In the genomic region with DNA sequence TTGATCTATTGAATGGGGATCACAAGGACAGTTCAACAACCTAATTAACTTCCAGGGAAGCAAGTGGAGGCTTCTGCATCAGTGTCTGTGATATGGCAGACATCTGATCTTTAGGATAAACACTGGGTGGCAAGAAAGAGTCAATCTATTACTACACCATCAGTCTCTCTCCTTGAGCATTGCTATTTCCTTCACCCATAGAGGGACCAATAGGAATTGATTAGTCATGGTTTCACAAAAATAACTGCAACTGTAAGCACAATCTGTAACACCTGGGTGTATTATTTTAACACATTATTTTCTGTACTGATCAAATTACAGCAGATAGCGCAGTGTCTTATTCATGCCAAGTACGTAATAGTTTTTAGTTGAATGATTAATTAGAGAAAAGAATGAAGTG, we compare ENCODE assay signal across 25 cellular contexts. TPM values are rescaled to one million over a fixed set of nuclear protein-coding genes. Genes with fewer than 3 reads are reported as not detected.
DNase-seq lines count a peak whose midpoint lies in the region; ATAC-seq and TF ChIP-seq lines count a peak whose summit lies in the region.
"Had no signal": no experiment of that assay in that cellular context is flagged by ENCODE, and none has a peak within 500 bp of the region (broad histone marks: within the 10 kb centered on the region; RNA-seq: fewer than 3 reads in every experiment).

No MANE protein-coding gene starts in this region.

- H3K4me1 ChIP-seq in HEK293 (ENCODE audit: control insufficient read depth, insufficient read depth, low read length) (no peaks in the 10 kb centered on the region; the same call in 1 of the 2 replicates), psoas muscle (no peaks in the 10 kb centered on the region)
- H3K4me1 ChIP-seq: ascending aorta, foreskin keratinocyte, left lung, testis, uterus had no signal

- no peaks in the 10 kb centered on the region for H3K9me3 Mint-ChIP-seq in activated CD4-positive, alpha-beta memory T cell treated with anti-CD3 and anti-CD28 coated beads for 36 hours
- H3K9me3 Mint-ChIP-seq in activated CD4-positive, alpha-beta memory T cell treated with anti-CD3 and anti-CD28 coated beads, Interleukin-2, amount 10 ng/mL, durations not matched to agents 7 days and 5 days: no peaks in the 10 kb centered on the region
- no peaks in the 10 kb centered on the region for H3K9me3 Mint-ChIP-seq in activated naive CD8-positive, alpha-beta T cell (ENCODE audit: low read depth)
- H3K9me3 Mint-ChIP-seq: central memory CD8-positive, alpha-beta T cell; nephron progenitor cell; WTC11 had no signal

- CTCF ChIA-PET in activated CD4-positive, alpha-beta memory T cell treated with anti-CD3 and anti-CD28 coated beads for 36 hours (lab: Charles Lee): interaction anchor here (0.6 kb wide), 1 partner anchor 22 kb away, joined by 4 read pairs; no protein-coding TSS in a partner anchor
- CTCF ChIA-PET in activated CD4-positive, alpha-beta memory T cell treated with anti-CD3 and anti-CD28 coated beads, Interleukin-2, amount 10 ng/mL, durations not matched to agents 7 days and 5 days (lab: Charles Lee): no interaction called here
- CTCF ChIA-PET in HEK293 (lab: Yijun Ruan, JAX): interaction anchor here (2.3 kb wide), 1 partner anchor 113 kb away, joined by 10 read pairs; no protein-coding TSS in a partner anchor

- H3K4me3 ChIP-seq in HEK293 (ENCODE audit: low read depth, low read length): no peak overlapping the region
- no peak overlapping the region for H3K4me3 ChIP-seq in psoas muscle
- H3K4me3 ChIP-seq: ascending aorta, left lung, mucosa of descending colon, testis, uterus had no signal

- no peak for TF ChIP-seq CTCF in HEK293 (tag by site-specific recombination; IDR thresholded peaks at IDR 0.05)
- no peak for TF ChIP-seq CTCF in psoas muscle (IDR thresholded peaks at IDR 0.05)

- H3K36me3 ChIP-seq in HEK293 (ENCODE audit: control insufficient read depth in 2 of 2, insufficient read depth in 1 of 2, low read length in 2 of 2) (peaks cover 22 to 59% of the 10 kb centered on the region in 2 experiments), psoas muscle (ENCODE audit: insufficient read depth in 1 of 2, low read depth in 1 of 2) (peaks cover 0 to 85% of the 10 kb centered on the region in 2 donors)
- H3K36me3 ChIP-seq: uterus had no signal

- POLR2A ChIA-PET in activated CD4-positive, alpha-beta memory T cell treated with anti-CD3 and anti-CD28 coated beads for 36 hours (lab: Charles Lee): no interaction called here
- POLR2A ChIA-PET in activated CD4-positive, alpha-beta memory T cell treated with anti-CD3 and anti-CD28 coated beads, Interleukin-2, amount 10 ng/mL, durations not matched to agents 7 days and 5 days (lab: Charles Lee): no interaction called here
- POLR2A ChIA-PET in HEK293 (lab: Yijun Ruan, JAX): no interaction called here

- WGBS in psoas muscle, 3 donors: 55 to 92% (median 56%) methylated on average over 2 of the region's 2 CpGs

- H3K27ac Mint-ChIP-seq in activated CD4-positive, alpha-beta memory T cell treated with anti-CD3 and anti-CD28 coated beads for 36 hours: peak overlapping the region; percentile 69
- no peak overlapping the region for H3K27ac Mint-ChIP-seq in activated CD4-positive, alpha-beta memory T cell treated with anti-CD3 and anti-CD28 coated beads, Interleukin-2, amount 10 ng/mL, durations not matched to agents 7 days and 5 days
- H3K27ac Mint-ChIP-seq in activated naive CD8-positive, alpha-beta T cell: peak overlapping the region; percentile 85
- H3K27ac Mint-ChIP-seq: nephron progenitor cell, WTC11 had no signal

- intact Hi-C loops in activated CD4-positive, alpha-beta memory T cell treated with anti-CD3 and anti-CD28 coated beads for 36 hours (cut with micrococcal nuclease): loop anchor here (1.0 kb wide), 2 partner anchors 40 to 49 kb away; no protein-coding TSS in a partner anchor
- intact Hi-C loops in psoas muscle (cut with DNase I): no loop called here
- intact Hi-C loops in Right ventricle myocardium superior (cut with DNase I): no loop called here

- ATAC-seq in psoas muscle: peak in 3 of 4 donors; percentile 10 to 59 (median 51)
- no peak for ATAC-seq in Right ventricle myocardium superior (ENCODE audit: poor library complexity)
- ATAC-seq in HG03095 (IDR thresholded peaks at IDR 0.05; ENCODE audit: unreplicated experiment): no peak
- no peak for ATAC-seq in HG02884 (IDR thresholded peaks at IDR 0.05; ENCODE audit: unreplicated experiment)
- ATAC-seq: foreskin keratinocyte, left lung, mucosa of descending colon, WTC11 had no signal

- H3K36me3 Mint-ChIP-seq in activated CD4-positive, alpha-beta memory T cell treated with anti-CD3 and anti-CD28 coated beads for 36 hours: peaks cover 33% of the 10 kb centered on the region
- H3K36me3 Mint-ChIP-seq in activated CD4-positive, alpha-beta memory T cell treated with anti-CD3 and anti-CD28 coated beads, Interleukin-2, amount 10 ng/mL, durations not matched to agents 7 days and 5 days (ENCODE audit: low read depth): peaks cover 33% of the 10 kb centered on the region
- peaks cover 10% of the 10 kb centered on the region for H3K36me3 Mint-ChIP-seq in activated naive CD8-positive, alpha-beta T cell

- H3K27me3 ChIP-seq in psoas muscle (ENCODE audit: insufficient read depth in 3 of 3, low read length in 2 of 3): no peaks in the 10 kb centered on the region
- H3K27me3 ChIP-seq: ascending aorta, foreskin keratinocyte, left lung, testis, uterus had no signal

- H3K27ac ChIP-seq in HEK293 (ENCODE audit: extremely low read depth, low read depth, low read length) (no peak overlapping the region), psoas muscle (no peak overlapping the region)
- H3K27ac ChIP-seq: ascending aorta, foreskin keratinocyte, HL-60, left lung, testis, uterus had no signal

- no peaks in the 10 kb centered on the region for H3K27me3 Mint-ChIP-seq in activated CD4-positive, alpha-beta memory T cell treated with anti-CD3 and anti-CD28 coated beads for 36 hours
- H3K27me3 Mint-ChIP-seq in activated CD4-positive, alpha-beta memory T cell treated with anti-CD3 and anti-CD28 coated beads, Interleukin-2, amount 10 ng/mL, durations not matched to agents 7 days and 5 days: no peaks in the 10 kb centered on the region
- H3K27me3 Mint-ChIP-seq in activated naive CD8-positive, alpha-beta T cell: no peaks in the 10 kb centered on the region
- H3K27me3 Mint-ChIP-seq: central memory CD8-positive, alpha-beta T cell had no signal

- no peak for DNase-seq in activated CD4-positive, alpha-beta memory T cell treated with anti-CD3 and anti-CD28 coated beads for 36 hours
- no peak for DNase-seq in activated CD4-positive, alpha-beta memory T cell treated with anti-CD3 and anti-CD28 coated beads, Interleukin-2, amount 10 ng/mL, durations not matched to agents 7 days and 5 days
- DNase-seq in psoas muscle: no peak
- no peak for DNase-seq in Right ventricle myocardium superior
- DNase-seq: activated gamma-delta T cell, C1 segment of cervical spinal cord, foreskin keratinocyte, hippocampal formation, left lung, mucosa of descending colon, NCI-H1694 treated with DMSO at 0.1 percent for 48 hours, NCI-H82, nephron progenitor cell, OCI-M1, T1000, testis, uterus had no signal

- H3K4me3 Mint-ChIP-seq in activated CD4-positive, alpha-beta memory T cell treated with anti-CD3 and anti-CD28 coated beads for 36 hours: no peak overlapping the region
- no peak overlapping the region for H3K4me3 Mint-ChIP-seq in activated CD4-positive, alpha-beta memory T cell treated with anti-CD3 and anti-CD28 coated beads, Interleukin-2, amount 10 ng/mL, durations not matched to agents 7 days and 5 days
- peak overlapping the region; percentile 12 for H3K4me3 Mint-ChIP-seq in activated naive CD8-positive, alpha-beta T cell
- H3K4me3 Mint-ChIP-seq: central memory CD8-positive, alpha-beta T cell; nephron progenitor cell; WTC11 had no signal

- H3K4me1 Mint-ChIP-seq in activated CD4-positive, alpha-beta memory T cell treated with anti-CD3 and anti-CD28 coated beads for 36 hours (ENCODE audit: low read depth): peaks cover 41% of the 10 kb centered on the region
- H3K4me1 Mint-ChIP-seq in activated CD4-positive, alpha-beta memory T cell treated with anti-CD3 and anti-CD28 coated beads, Interleukin-2, amount 10 ng/mL, durations not matched to agents 7 days and 5 days: peaks cover 14% of the 10 kb centered on the region
- H3K4me1 Mint-ChIP-seq in activated naive CD8-positive, alpha-beta T cell (ENCODE audit: low read depth): peaks cover 43% of the 10 kb centered on the region

- H3K9me3 ChIP-seq in HEK293 (ENCODE audit: control insufficient read depth, insufficient read depth, low read depth, low read length) (no peaks in the 10 kb centered on the region), psoas muscle (no peaks in the 10 kb centered on the region)
- H3K9me3 ChIP-seq: ascending aorta, left lung, mucosa of descending colon, testis, uterus had no signal

TF ChIP-seq in HEK293, 187 proteins besides CTCF, POLR2A, EP300 and RAD21:
- TF ChIP-seq ZNF571 (tag by site-specific recombination; IDR thresholded peaks at IDR 0.05): no peak
- TF ChIP-seq, protein P1, sequence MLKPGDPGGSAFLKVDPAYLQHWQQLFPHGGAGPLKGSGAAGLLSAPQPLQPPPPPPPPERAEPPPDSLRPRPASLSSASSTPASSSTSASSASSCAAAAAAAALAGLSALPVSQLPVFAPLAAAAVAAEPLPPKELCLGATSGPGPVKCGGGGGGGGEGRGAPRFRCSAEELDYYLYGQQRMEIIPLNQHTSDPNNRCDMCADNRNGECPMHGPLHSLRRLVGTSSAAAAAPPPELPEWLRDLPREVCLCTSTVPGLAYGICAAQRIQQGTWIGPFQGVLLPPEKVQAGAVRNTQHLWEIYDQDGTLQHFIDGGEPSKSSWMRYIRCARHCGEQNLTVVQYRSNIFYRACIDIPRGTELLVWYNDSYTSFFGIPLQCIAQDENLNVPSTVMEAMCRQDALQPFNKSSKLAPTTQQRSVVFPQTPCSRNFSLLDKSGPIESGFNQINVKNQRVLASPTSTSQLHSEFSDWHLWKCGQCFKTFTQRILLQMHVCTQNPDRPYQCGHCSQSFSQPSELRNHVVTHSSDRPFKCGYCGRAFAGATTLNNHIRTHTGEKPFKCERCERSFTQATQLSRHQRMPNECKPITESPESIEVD (tag by site-specific recombination; IDR thresholded peaks at IDR 0.05): 0 out of 2 replicates have a peak, but pooled peaks have one; percentile 10
- no peak for TF ChIP-seq ZNF223 (tag by site-specific recombination; IDR thresholded peaks at IDR 0.05)

RNA-seq across cellular contexts. Expression of gene USP24, which starts 50.3 kb away (rescaled TPM):
- total RNA-seq in activated CD4-positive, alpha-beta memory T cell treated with anti-CD3 and anti-CD28 coated beads for 36 hours: 10 to 100 TPM; 37.4 to 39.9 TPM
- 10 to 100 TPM; 34.9 to 35.6 TPM for total RNA-seq in activated CD4-positive, alpha-beta memory T cell treated with anti-CD3 and anti-CD28 coated beads, Interleukin-2, amount 10 ng/mL, durations not matched to agents 7 days and 5 days
- total RNA-seq in psoas muscle: 10 to 100 TPM; 48.7 to 67.9 (median 59.5) TPM
- polyA plus RNA-seq in psoas muscle: 10 to 100 TPM; 14.6 to 64.8 (median 21.4) TPM
- total RNA-seq in Right ventricle myocardium superior: 32.9 TPM

Comparison
In these comparisons a context has a peak if more than half of its experiments do, and no peak if none do; other contexts are left out.
1. ATAC-seq: peak in psoas muscle (3 of 4); none in Right ventricle myocardium superior (single experiment), HG03095 (single experiment) and HG02884 (single experiment).